34 cellular contexts compared by ENCODE assay signal in genomic region chr3:621714-622113, GRCh38.
"Had no signal": no experiment of that assay in that cellular context is flagged by ENCODE, and none has a peak within 500 bp of the region (broad histone marks: within the 10 kb centered on the region; RNA-seq: fewer than 3 reads in every experiment).

No MANE protein-coding gene starts in this region.

- H3K27ac ChIP-seq: KMS-11 had no signal

- H3K4me2 ChIP-seq: KMS-11 had no signal

- H3K9me3 ChIP-seq: MG63 had no signal

- DNase-seq: Karpas-422, Kasumi-1, MG63, MM.1S, MV-4-11, NCI-H1048, NCI-H1092, NCI-H1092 treated with DMSO at 0.1 percent for 48 hours, NCI-H1105, NCI-H1105 treated with DMSO at 0.1 percent for 48 hours, NCI-H1417, NCI-H1417 treated with DMSO at 0.1 percent for 48 hours, NCI-H1436, NCI-H1436 treated with DMSO at 0.1 percent for 48 hours, NCI-H146, NCI-H1694, NCI-H1694 treated with DMSO at 0.1 percent for 48 hours, NCI-H187, NCI-H187 treated with DMSO at 0.1 percent for 48 hours, NCI-H1930, NCI-H2029, NCI-H2029 treated with DMSO at 0.1 percent for 48 hours, NCI-H2081, NCI-H2081 treated with DMSO at 0.1 percent for 48 hours, NCI-H2107, NCI-H2171, NCI-H2171 treated with DMSO at 0.1 percent for 48 hours, NCI-H2227 treated with DMSO at 0.1 percent for 48 hours, NCI-H226, NCI-H345, NCI-H446, NCI-H446 treated with DMSO at 0.1 percent for 48 hours, NCI-H510A had no signal

- H3K27me3 ChIP-seq: MG63 had no signal

- H3K36me3 ChIP-seq: MG63 had no signal

- H3K9ac ChIP-seq: KMS-11 had no signal

- H3K4me3 ChIP-seq: MG63 had no signal
